ENCODE assay signal across 32 cellular contexts in the genomic region with DNA sequence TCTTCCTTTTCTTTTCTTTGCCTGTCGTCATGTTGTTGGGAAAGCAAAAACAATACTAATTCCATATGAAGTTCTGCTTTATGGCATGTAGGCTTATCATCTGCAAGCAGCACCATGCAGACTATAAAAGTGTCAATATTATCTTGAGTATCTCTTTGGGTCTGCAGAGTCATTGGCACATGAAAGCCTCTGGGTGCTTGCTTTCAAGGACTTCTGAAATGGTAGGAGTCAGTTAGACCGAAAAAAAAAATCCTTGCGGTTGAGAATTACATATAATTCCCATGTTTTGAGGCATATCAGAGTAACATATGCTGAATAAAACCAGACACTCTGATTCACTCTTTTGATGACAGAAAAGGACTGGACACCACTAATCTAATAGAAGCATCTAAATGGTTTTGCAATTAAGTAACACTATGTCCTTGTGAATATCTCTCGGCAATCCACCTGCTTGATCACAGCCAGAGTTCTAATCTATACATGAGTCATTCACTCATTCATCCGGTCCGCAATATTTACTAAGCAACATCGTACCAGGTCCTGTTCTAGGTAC. TPM values are rescaled to one million over a fixed set of nuclear protein-coding genes. Genes with fewer than 3 reads are reported as not detected.
DNase-seq lines count a peak whose midpoint lies in the region; ATAC-seq and TF ChIP-seq lines count a peak whose summit lies in the region.
"Had no signal": no experiment of that assay in that cellular context is flagged by ENCODE, and none has a peak within 500 bp of the region (broad histone marks: within the 10 kb centered on the region; RNA-seq: fewer than 3 reads in every experiment).

No MANE protein-coding gene starts in this region.

- intact Hi-C loops in CD14-positive monocyte (cut with micrococcal nuclease) (no loop called here), mucosa of descending colon (cut with DNase I, micrococcal nuclease) (no loop called here)

- no peaks in the 10 kb centered on the region for H3K79me2 ChIP-seq in MM.1S (ENCODE audit: low read length)

- H3K9ac ChIP-seq in MM.1S (ENCODE audit: low read length) = no peak overlapping the region
- H3K9ac ChIP-seq: neural progenitor cell had no signal

- H3K27me3 ChIP-seq in MM.1S (replicated peaks; ENCODE audit: insufficient read depth, low read length) = no peaks in the 10 kb centered on the region
- H3K27me3 ChIP-seq: esophagus muscularis mucosa, neural progenitor cell, sigmoid colon, testis had no signal

- H3K9me3 ChIP-seq in mucosa of descending colon = no peaks in the 10 kb centered on the region
- no peaks in the 10 kb centered on the region for H3K9me3 ChIP-seq in MM.1S (replicated peaks; ENCODE audit: insufficient read depth, low read length)
- H3K9me3 ChIP-seq: esophagus muscularis mucosa, sigmoid colon, testis had no signal

- H3K36me3 Mint-ChIP-seq in CD14-positive monocyte = peaks cover 6 to 27% of the 10 kb centered on the region in 2 donors

- no peak overlapping the region for H2AFZ ChIP-seq in MM.1S (ENCODE audit: low read length)
- H2AFZ ChIP-seq: neural progenitor cell had no signal

- TF ChIP-seq CTCF in CD14-positive monocyte (IDR thresholded peaks at IDR 0.05) (no peak), mucosa of descending colon (IDR thresholded peaks at IDR 0.05) (no peak), MM.1S (IDR thresholded peaks at IDR 0.05; ENCODE audit: low read length) (no peak)

- H3K4me1 Mint-ChIP-seq in CD14-positive monocyte = peaks cover 68% of the 10 kb centered on the region
- peaks cover 63% of the 10 kb centered on the region for H3K4me1 Mint-ChIP-seq in stimulated activated naive CD8-positive, alpha-beta T cell treated with anti-CD3 and anti-CD28 coated beads, Interleukin-15, amount 100 ng/mL, for 72 hours

- H3K36me3 ChIP-seq in mucosa of descending colon (ENCODE audit: low read depth) (no peaks in the 10 kb centered on the region), MM.1S (replicated peaks; ENCODE audit: insufficient read depth, low read length) (no peaks in the 10 kb centered on the region)
- H3K36me3 ChIP-seq: sigmoid colon had no signal

- no peaks in the 10 kb centered on the region for H3F3A ChIP-seq in MM.1S (ENCODE audit: insufficient read depth, low read length)

- no peak overlapping the region for H3K4me3 Mint-ChIP-seq in CD14-positive monocyte
- no peak overlapping the region for H3K4me3 Mint-ChIP-seq in stimulated activated naive CD8-positive, alpha-beta T cell treated with anti-CD3 and anti-CD28 coated beads, Interleukin-15, amount 100 ng/mL, for 72 hours
- H3K4me3 Mint-ChIP-seq: activated naive CD4-positive, alpha-beta T cell treated with anti-CD3 and anti-CD28 coated beads, Interleukin-2, amount 10 ng/mL, durations not matched to agents 7 days and 5 days; effector memory CD8-positive, alpha-beta T cell; neural progenitor cell; T-helper 2 cell treated with Interferon-gamma antibody and Interleukin-4, amounts not matched to agents 5 μg/mL and 100 μg/mL, for 36 hours; WTC11 had no signal

- no peaks in the 10 kb centered on the region for H3K9me2 ChIP-seq in MM.1S (replicated peaks; ENCODE audit: insufficient read depth, low read length)

- ATAC-seq in mucosa of descending colon = peak; percentile 51
- ATAC-seq in stimulated activated naive CD8-positive, alpha-beta T cell treated with anti-CD3 and anti-CD28 coated beads, Interleukin-15, amount 100 ng/mL, for 72 hours = no peak
- ATAC-seq: effector memory CD8-positive, alpha-beta T cell; HCT116; WTC11 had no signal

- no peak overlapping the region for H3K27ac ChIP-seq in MM.1S (ENCODE audit: low read length)
- H3K27ac ChIP-seq: esophagus muscularis mucosa, neural progenitor cell, sigmoid colon had no signal

- no peaks in the 10 kb centered on the region for H3K27me3 Mint-ChIP-seq in CD14-positive monocyte (ENCODE audit: low read depth in 3 of 3)
- no peaks in the 10 kb centered on the region for H3K27me3 Mint-ChIP-seq in stimulated activated naive CD8-positive, alpha-beta T cell treated with anti-CD3 and anti-CD28 coated beads, Interleukin-15, amount 100 ng/mL, for 72 hours
- H3K27me3 Mint-ChIP-seq: activated naive CD4-positive, alpha-beta T cell treated with anti-CD3 and anti-CD28 coated beads, Interleukin-2, amount 10 ng/mL, durations not matched to agents 7 days and 5 days had no signal

- peak overlapping the region in 5 of 7 donors; percentile 11 to 73 (median 26) for H3K27ac Mint-ChIP-seq in CD14-positive monocyte
- H3K27ac Mint-ChIP-seq in stimulated activated naive CD8-positive, alpha-beta T cell treated with anti-CD3 and anti-CD28 coated beads, Interleukin-15, amount 100 ng/mL, for 72 hours = no peak overlapping the region
- H3K27ac Mint-ChIP-seq: activated naive CD4-positive, alpha-beta T cell treated with anti-CD3 and anti-CD28 coated beads, Interleukin-2, amount 10 ng/mL, durations not matched to agents 7 days and 5 days; neural progenitor cell had no signal

- H3K4me3 ChIP-seq in mucosa of descending colon (no peak overlapping the region), MM.1S (ENCODE audit: low read length) (no peak overlapping the region)
- H3K4me3 ChIP-seq: esophagus muscularis mucosa, neural progenitor cell, sigmoid colon, testis had no signal

- H4K20me1 ChIP-seq in MM.1S (ENCODE audit: insufficient read depth, low read length) = no peaks in the 10 kb centered on the region

- H3K9me3 Mint-ChIP-seq in CD14-positive monocyte = no peaks in the 10 kb centered on the region
- H3K9me3 Mint-ChIP-seq in stimulated activated naive CD8-positive, alpha-beta T cell treated with anti-CD3 and anti-CD28 coated beads, Interleukin-15, amount 100 ng/mL, for 72 hours = no peaks in the 10 kb centered on the region
- H3K9me3 Mint-ChIP-seq: activated naive CD4-positive, alpha-beta T cell treated with anti-CD3 and anti-CD28 coated beads, Interleukin-2, amount 10 ng/mL, durations not matched to agents 7 days and 5 days; effector memory CD8-positive, alpha-beta T cell; T-helper 2 cell treated with Interferon-gamma antibody and Interleukin-4, amounts not matched to agents 5 μg/mL and 100 μg/mL, for 36 hours had no signal

- H3K4me2 ChIP-seq in MM.1S (ENCODE audit: low read depth, low read length) = no peak overlapping the region
- H3K4me2 ChIP-seq: neural progenitor cell had no signal

- H3K4me1 ChIP-seq in mucosa of descending colon (ENCODE audit: low read depth) (peaks cover 45% of the 10 kb centered on the region), MM.1S (ENCODE audit: low read length) (no peaks in the 10 kb centered on the region)
- H3K4me1 ChIP-seq: neural progenitor cell had no signal

- DNase-seq in CD14-positive monocyte (ENCODE audit: low spot score) = no peak
- peak; percentile 95 for DNase-seq in OCI-M1 (lab: John Stamatoyannopoulos, UW)
- DNase-seq in amniotic epithelial cell (ENCODE audit: low read depth) = peak; percentile 87
- no peak for DNase-seq in mucosa of descending colon
- no peak for DNase-seq in MM.1S
- no peak for DNase-seq in stimulated activated naive CD8-positive, alpha-beta T cell treated with anti-CD3 and anti-CD28 coated beads, Interleukin-15, amount 100 ng/mL, for 72 hours
- DNase-seq in stimulated activated CD4-positive, alpha-beta T cell treated with anti-CD3 and anti-CD28 coated beads, Interleukin-2, amount 100 ng/mL, for 24 hours = no peak
- DNase-seq in GM03348 (ENCODE audit: low spot score) = no peak
- DNase-seq: activated CD4-positive, alpha-beta T cell treated with anti-CD3 and anti-CD28 coated beads, Interleukin-2, amount 50 U/mL, for 1 hour; activated naive CD4-positive, alpha-beta T cell treated with anti-CD3 and anti-CD28 coated beads, Interleukin-2, amount 10 ng/mL, durations not matched to agents 7 days and 5 days; AML-193; amygdala; COR-L47; DMS53; effector memory CD8-positive, alpha-beta T cell; foreskin melanocyte; KG1; left colon; mammary epithelial cell; MV-4-11; NCI-H146; NCI-H446 treated with DMSO at 0.1 percent for 48 hours; NCI-H82; posterior cingulate gyrus; sigmoid colon; stimulated activated naive CD4-positive, alpha-beta T cell; testis had no signal

RNA-seq across cellular contexts. Expression of a gene that starts 44.4 kb away (rescaled TPM):
- polyA plus RNA-seq in CD14-positive monocyte = 1 to 10 TPM; 8.3 to 9.6 TPM
- total RNA-seq in mucosa of descending colon = 100 to 1,000 TPM in 2 of 3 donors, 10 to 100 TPM in 1; 95.9 to 115 (median 104) TPM

Comparison
In these comparisons a context has a peak if more than half of its experiments do, and no peak if none do; other contexts are left out.
1. DNase-seq: peak in OCI-M1 (single experiment) and amniotic epithelial cell (single experiment); none in CD14-positive monocyte (single experiment), mucosa of descending colon (0 of 3), MM.1S (single experiment), stimulated activated naive CD8-positive, alpha-beta T cell treated with anti-CD3 and anti-CD28 coated beads, Interleukin-15, amount 100 ng/mL, for 72 hours (0 of 2), stimulated activated CD4-positive, alpha-beta T cell treated with anti-CD3 and anti-CD28 coated beads, Interleukin-2, amount 100 ng/mL, for 24 hours (0 of 2) and GM03348 (single experiment).
2. H3K27ac Mint-ChIP-seq: peak in CD14-positive monocyte (5 of 7); none in stimulated activated naive CD8-positive, alpha-beta T cell treated with anti-CD3 and anti-CD28 coated beads, Interleukin-15, amount 100 ng/mL, for 72 hours (0 of 2).